18 cellular contexts compared by ENCODE assay signal in genomic region chr4:165345663-165346417, GRCh38.
DNase-seq lines count a peak whose midpoint lies in the region; ATAC-seq and TF ChIP-seq lines count a peak whose summit lies in the region.
"Had no signal": no experiment of that assay in that cellular context is flagged by ENCODE, and none has a peak within 500 bp of the region (broad histone marks: within the 10 kb centered on the region; RNA-seq: fewer than 3 reads in every experiment).

No MANE protein-coding gene starts in this region.

- H3K79me2 ChIP-seq in DOHH2 (ENCODE audit: control insufficient read depth, low read length) = no peaks in the 10 kb centered on the region

- no peaks in the 10 kb centered on the region for H3K9me2 ChIP-seq in DOHH2 (replicated peaks; ENCODE audit: control insufficient read depth, low read length)

- peaks cover 29% of the 10 kb centered on the region for H3K36me3 ChIP-seq in DOHH2 (ENCODE audit: control insufficient read depth, low read length)

- H3K27me3 ChIP-seq in DOHH2 (ENCODE audit: control insufficient read depth, low read length) = no peaks in the 10 kb centered on the region
- H3K27me3 ChIP-seq: heart left ventricle, right atrium auricular region, tibial nerve had no signal

- H3K4me3 Mint-ChIP-seq in nephron progenitor cell = no peak overlapping the region
- H3K4me3 Mint-ChIP-seq: activated naive CD4-positive, alpha-beta T cell treated with anti-CD3 and anti-CD28 coated beads for 36 hours; CD4-positive, CD25-positive, alpha-beta regulatory T cell; naive B cell; T-helper 1 cell treated with Interleukin-12 subunit alpha and Interleukin-12 subunit beta and Interleukin-4 antibody, amounts not matched to agents 30 μg/mL and 1 μg/mL, for 36 hours had no signal

- H4K20me1 ChIP-seq in DOHH2 (ENCODE audit: control insufficient read depth, insufficient read depth, low read depth, low read length) = peaks cover 9% of the 10 kb centered on the region; the same call in 1 of the 2 replicates

- H3K27ac ChIP-seq in DOHH2 (ENCODE audit: low read depth, low read length) = no peak overlapping the region
- H3K27ac ChIP-seq: heart left ventricle, right atrium auricular region, tibial nerve had no signal

- ATAC-seq in GM19455 (IDR thresholded peaks at IDR 0.05; ENCODE audit: unreplicated experiment) (no peak), GM21619 (IDR thresholded peaks at IDR 0.05; ENCODE audit: unreplicated experiment) (no peak)
- ATAC-seq: heart left ventricle had no signal

- H3F3A ChIP-seq in DOHH2 (ENCODE audit: control insufficient read depth, insufficient read depth) = peaks cover 44% of the 10 kb centered on the region

- peaks cover 14% of the 10 kb centered on the region for H3K27me3 Mint-ChIP-seq in nephron progenitor cell (ENCODE audit: low read depth, poor library complexity)
- H3K27me3 Mint-ChIP-seq: CD4-positive, CD25-positive, alpha-beta regulatory T cell had no signal

- H3K9me3 Mint-ChIP-seq in nephron progenitor cell = peaks cover 4% of the 10 kb centered on the region
- H3K9me3 Mint-ChIP-seq: activated naive CD4-positive, alpha-beta T cell treated with anti-CD3 and anti-CD28 coated beads for 36 hours; naive B cell; T-helper 1 cell treated with Interleukin-12 subunit alpha and Interleukin-12 subunit beta and Interleukin-4 antibody, amounts not matched to agents 30 μg/mL and 1 μg/mL, for 36 hours had no signal

- H3K4me1 Mint-ChIP-seq in nephron progenitor cell = no peaks in the 10 kb centered on the region

- peak; percentile 17 for TF ChIP-seq CTCF in DOHH2 (IDR thresholded peaks at IDR 0.05; ENCODE audit: low read depth, low read length, poor library complexity, severe bottlenecking)
- peak; percentile 18 for TF ChIP-seq CTCF in epithelial cell of esophagus (IDR thresholded peaks at IDR 0.05; ENCODE audit: insufficient read depth, low read depth, low read length, missing control alignments)
- TF ChIP-seq CTCF in nephron progenitor cell (IDR thresholded peaks at IDR 0.05) = no peak

- H3K4me3 ChIP-seq in DOHH2 (ENCODE audit: low read length) = no peak overlapping the region
- H3K4me3 ChIP-seq in epithelial cell of esophagus (ENCODE audit: low read length) = no peak overlapping the region
- H3K4me3 ChIP-seq: heart left ventricle, right atrium auricular region, tibial nerve had no signal

- peaks cover 15% of the 10 kb centered on the region for H3K36me3 Mint-ChIP-seq in nephron progenitor cell (ENCODE audit: low read depth)

- H3K4me2 ChIP-seq in DOHH2 (ENCODE audit: low read length) = no peak overlapping the region

- H3K27ac Mint-ChIP-seq in nephron progenitor cell = peak overlapping the region; percentile 27
- H3K27ac Mint-ChIP-seq: activated naive CD4-positive, alpha-beta T cell treated with anti-CD3 and anti-CD28 coated beads for 36 hours; CD4-positive, CD25-positive, alpha-beta regulatory T cell; T-helper 1 cell treated with Interleukin-12 subunit alpha and Interleukin-12 subunit beta and Interleukin-4 antibody, amounts not matched to agents 30 μg/mL and 1 μg/mL, for 36 hours had no signal

- no peaks in the 10 kb centered on the region for H3K4me1 ChIP-seq in DOHH2 (ENCODE audit: control insufficient read depth, low read length)
- H3K4me1 ChIP-seq: heart left ventricle, right atrium auricular region, tibial nerve had no signal

- H3K9me3 ChIP-seq in DOHH2 (ENCODE audit: control insufficient read depth, insufficient read depth, low read length) = no peaks in the 10 kb centered on the region
- H3K9me3 ChIP-seq: heart left ventricle, right atrium auricular region, tibial nerve had no signal

- DNase-seq in NCI-H69 (lab: John Stamatoyannopoulos, UW) (peak; percentile 35), epithelial cell of esophagus (ENCODE audit: low read depth) (no peak), nephron progenitor cell (no peak), ecto neural progenitor cell (ENCODE audit: low spot score) (no peak)
- no peak for DNase-seq in activated naive CD4-positive, alpha-beta T cell treated with anti-CD3 and anti-CD28 coated beads, Interleukin-2, amount 50 U/mL, for 16 hours
- DNase-seq: activated CD4-positive, CD25-positive, alpha-beta regulatory T cell treated with anti-CD3 and anti-CD28 coated beads, Interleukin-2, amount 50 U/mL, for 72 hours; activated CD8-positive, alpha-beta memory T cell treated with anti-CD3 and anti-CD28 coated beads, Interleukin-2, amount 50 U/mL, for 4 hours; activated naive CD4-positive, alpha-beta T cell treated with anti-CD3 and anti-CD28 coated beads for 36 hours; CD4-positive, CD25-positive, alpha-beta regulatory T cell; heart left ventricle; naive B cell; stimulated activated CD4-positive, alpha-beta T cell treated with anti-CD3 and anti-CD28 coated beads, Interleukin-2, amount 100 ng/mL, for 24 hours had no signal
